8 cellular contexts compared by ENCODE assay signal in genomic region chr19:9796113-9796773, GRCh38. TPM values are rescaled to one million over a fixed set of nuclear protein-coding genes. Genes with fewer than 3 reads are reported as not detected.
A peak's percentile ranks its signal among the peaks of the same experiment; 100 is the strongest.
DNase-seq lines count a peak whose midpoint lies in the region; ATAC-seq, FAIRE-seq and TF ChIP-seq lines count a peak whose summit lies in the region.

No MANE protein-coding gene starts in this region.

- H3K9me3 Mint-ChIP-seq in activated T-cell treated with anti-CD3 and anti-CD28 coated beads, Interleukin-2, amount 50 U/mL, for 4 hours, result no peaks in the 10 kb centered on the region
- H3K9me3 Mint-ChIP-seq in naive thymus-derived CD8-positive, alpha-beta T cell, result peaks cover 0 to 6% (median 0%) of the 10 kb centered on the region in 9 donors
- no peaks in the 10 kb centered on the region for H3K9me3 Mint-ChIP-seq in stimulated activated memory B cell treated with anti-CD40 and anti-IgM and Interleukin-4, amounts not matched to agents 10 μg/mL and 1 μg/mL and 100 μg/mL, for 72 hours

- H3K4me1 Mint-ChIP-seq in activated T-cell treated with anti-CD3 and anti-CD28 coated beads, Interleukin-2, amount 50 U/mL, for 4 hours (ENCODE audit: low read depth), result peaks cover 24% of the 10 kb centered on the region
- H3K4me1 Mint-ChIP-seq in naive thymus-derived CD8-positive, alpha-beta T cell, result peaks cover 9 to 34% (median 29%) of the 10 kb centered on the region in 4 donors
- H3K4me1 Mint-ChIP-seq in stimulated activated memory B cell treated with anti-CD40 and anti-IgM and Interleukin-4, amounts not matched to agents 10 μg/mL and 1 μg/mL and 100 μg/mL, for 72 hours, result peaks cover 18% of the 10 kb centered on the region

- TF ChIP-seq EP300 in A549 (IDR thresholded peaks at IDR 0.05), result no peak

- H3K4me3 ChIP-seq in A549 (no peak overlapping the region), esophagus squamous epithelium (no peak overlapping the region)

- peak overlapping the region; percentile 81 to 98 (median 91) for H3K27ac Mint-ChIP-seq in naive thymus-derived CD8-positive, alpha-beta T cell
- peak overlapping the region; percentile 55 for H3K27ac Mint-ChIP-seq in stimulated activated memory B cell treated with anti-CD40 and anti-IgM and Interleukin-4, amounts not matched to agents 10 μg/mL and 1 μg/mL and 100 μg/mL, for 72 hours

- H3K4me1 ChIP-seq in A549 (0 out of 3 replicates have a peak, but pooled peaks cover under 1% of the 10 kb centered on the region), esophagus squamous epithelium (peaks cover 0 to 40% (median 3%) of the 10 kb centered on the region in 3 donors)

- TF ChIP-seq RAD21 in A549 (conservative IDR thresholded peaks at IDR 0.05 in 1 of 2, IDR thresholded peaks at IDR 0.05 in 1 of 2), result peak; percentile 77 to 86

- intact Hi-C loops in esophagus squamous epithelium (cut with DNase I), result loop anchor here (5.0 kb wide), 1 partner anchor 169 kb away; no protein-coding TSS in a partner anchor

- H3K4me3 Mint-ChIP-seq in activated T-cell treated with anti-CD3 and anti-CD28 coated beads, Interleukin-2, amount 50 U/mL, for 4 hours, result no peak overlapping the region
- H3K4me3 Mint-ChIP-seq in naive thymus-derived CD8-positive, alpha-beta T cell, result peak overlapping the region in 2 of 10 donors; percentile 28 to 65
- no peak overlapping the region for H3K4me3 Mint-ChIP-seq in stimulated activated memory B cell treated with anti-CD40 and anti-IgM and Interleukin-4, amounts not matched to agents 10 μg/mL and 1 μg/mL and 100 μg/mL, for 72 hours

- DNase-seq in A549 (ENCODE audit: low read depth in 1 of 2, low spot score in 1 of 2) (peak; percentile 35 to 89), LoVo (ENCODE audit: low spot score) (peak; percentile 81), RCC 7860 (ENCODE audit: low spot score) (peak; percentile 76), esophagus squamous epithelium (lab: John Stamatoyannopoulos, UW) (peak; percentile 16)
- DNase-seq in activated T-cell treated with anti-CD3 and anti-CD28 coated beads, Interleukin-2, amount 50 U/mL, for 4 hours, result peak; percentile 77
- DNase-seq in naive thymus-derived CD8-positive, alpha-beta T cell, result peak; percentile 61 to 94 (median 86)

- H3K36me3 ChIP-seq in esophagus squamous epithelium, result no peaks in the 10 kb centered on the region

- peak; percentile 65 for TF ChIP-seq CTCF in A549 (IDR thresholded peaks at IDR 0.05)
- TF ChIP-seq CTCF in esophagus squamous epithelium (IDR thresholded peaks at IDR 0.05), result peak; percentile 67 to 87 (median 82)

- CTCF ChIA-PET in A549 (lab: Yijun Ruan, JAX), result interaction anchor here (0.8 to 1.3 kb wide), 4 partner anchors 14 to 591 kb away, joined by 3 to 4 read pairs (median 4); partner anchors contain the start of gene ZNF266

- FAIRE-seq in A549 (lab: Jason Lieb, UNC), result no peak
- FAIRE-seq in RCC 7860 (lab: Jason Lieb, UNC), result peak; percentile 86

- no peaks in the 10 kb centered on the region for H3K9me3 ChIP-seq in A549
- H3K9me3 ChIP-seq in esophagus squamous epithelium, result no peaks in the 10 kb centered on the region

- WGBS in A549 (ENCODE audit: missing lambda C conversion rate), result 47% methylated on average over 6 of the region's 6 CpGs
- 27 to 40% methylated on average over 6 of the region's 6 CpGs for WGBS in esophagus squamous epithelium, 2 donors

- H3K4me2 ChIP-seq in A549, result no peak overlapping the region

- POLR2A ChIA-PET in A549 (lab: Yijun Ruan, JAX), result no interaction called here
- POLR2A ChIA-PET in naive thymus-derived CD8-positive, alpha-beta T cell (lab: Charles Lee), result interaction anchor here (0.7 to 1.3 kb wide), 9 partner anchors 11 to 1684 kb away, joined by 3 to 10 read pairs (median 4); partner anchors contain the start of genes FBXL12 and ZNF561

- peak; percentile 35 to 69; a peak in 4 of 6 replicates for ATAC-seq in A549
- peak; percentile 47 for ATAC-seq in GM18868 (IDR thresholded peaks at IDR 0.05; ENCODE audit: unreplicated experiment)
- peak; percentile 41 to 50 for ATAC-seq in activated T-cell treated with anti-CD3 and anti-CD28 coated beads, Interleukin-2, amount 50 U/mL, for 4 hours
- peak; percentile 40 to 54 for ATAC-seq in naive thymus-derived CD8-positive, alpha-beta T cell
- ATAC-seq in stimulated activated memory B cell treated with anti-CD40 and anti-IgM and Interleukin-4, amounts not matched to agents 10 μg/mL and 1 μg/mL and 100 μg/mL, for 72 hours, result peak; percentile 59

- H3K27me3 ChIP-seq in esophagus squamous epithelium, result no peaks in the 10 kb centered on the region

- no peaks in the 10 kb centered on the region for H3K36me3 Mint-ChIP-seq in activated T-cell treated with anti-CD3 and anti-CD28 coated beads, Interleukin-2, amount 50 U/mL, for 4 hours (ENCODE audit: insufficient read depth)
- H3K36me3 Mint-ChIP-seq in naive thymus-derived CD8-positive, alpha-beta T cell, result no peaks in the 10 kb centered on the region
- no peaks in the 10 kb centered on the region for H3K36me3 Mint-ChIP-seq in stimulated activated memory B cell treated with anti-CD40 and anti-IgM and Interleukin-4, amounts not matched to agents 10 μg/mL and 1 μg/mL and 100 μg/mL, for 72 hours

- H3K27ac ChIP-seq in A549 (no peak overlapping the region), esophagus squamous epithelium (peak overlapping the region; percentile 7 to 79 (median 56))

- TF ChIP-seq POLR2A in A549 (IDR thresholded peaks at IDR 0.05; ENCODE audit: low read length) (no peak), esophagus squamous epithelium (IDR thresholded peaks at IDR 0.05) (no peak)

- H3K27me3 Mint-ChIP-seq in activated T-cell treated with anti-CD3 and anti-CD28 coated beads, Interleukin-2, amount 50 U/mL, for 4 hours (ENCODE audit: low read depth), result no peaks in the 10 kb centered on the region
- no peaks in the 10 kb centered on the region for H3K27me3 Mint-ChIP-seq in naive thymus-derived CD8-positive, alpha-beta T cell
- H3K27me3 Mint-ChIP-seq in stimulated activated memory B cell treated with anti-CD40 and anti-IgM and Interleukin-4, amounts not matched to agents 10 μg/mL and 1 μg/mL and 100 μg/mL, for 72 hours, result no peaks in the 10 kb centered on the region

TF ChIP-seq in A549, 52 proteins besides CTCF, POLR2A, EP300 and RAD21:
- TF ChIP-seq SMC3 (IDR thresholded peaks at IDR 0.05) (peak; percentile 73), CBX8 (IDR thresholded peaks at IDR 0.05) (no peak)
TF ChIP-seq in A549: peak in this region for 1.

RNA-seq across cellular contexts. Expression of gene FBXL12, which starts 22.6 kb away (rescaled TPM):
- polyA plus RNA-seq in A549 (2011; rRNA removed), result 10.3 and 12.3 TPM in 2 replicates
- polyA plus RNA-seq in A549 (2012; cell fraction: cytosol; rRNA removed), result 16.8 and 25.2 TPM in 2 replicates
- polyA plus RNA-seq in A549 (2012; cell fraction: nucleus; rRNA removed), result 51.0 and 75.3 TPM in 2 replicates
- polyA plus RNA-seq in A549 (2017; fragmentation: RNase III; extraction: RNeasy Plus Mini Kit Qiagen cat#74134 plus additional on column Dnase treatment), result 10.5 to 11.9 TPM (median 10.5 TPM) in 3 replicates
- polyA minus RNA-seq in A549 (2011; rRNA and poly(A)+ RNA removed), result 7.4 TPM in 2 replicates
- total RNA-seq in activated T-cell treated with anti-CD3 and anti-CD28 coated beads, Interleukin-2, amount 50 U/mL, for 4 hours, result 10 to 100 TPM; 20.8 to 22.7 (median 22.3) TPM
- 10 to 100 TPM in 3 of 4 donors, 1 to 10 TPM in 1; 6.9 to 20.0 (median 13.7) TPM for total RNA-seq in esophagus squamous epithelium
- total RNA-seq in naive thymus-derived CD8-positive, alpha-beta T cell, result 10 to 100 TPM; 38.0 to 42.1 TPM
- polyA plus RNA-seq in naive thymus-derived CD8-positive, alpha-beta T cell, result 10 to 100 TPM in 1 of 3 donors, 1 to 10 TPM in 2; 8.3 to 15.6 (median 8.5) TPM

RNA-seq across cellular contexts. Expression of gene ZNF846, which starts 27.7 kb away (rescaled TPM):
- polyA plus RNA-seq in A549 (2011; rRNA removed) (3.3 and 4.5 TPM in 2 replicates), A549 (2017; fragmentation: RNase III; extraction: RNeasy Plus Mini Kit Qiagen cat#74134 plus additional on column Dnase treatment) (1.8 to 3.0 TPM (median 2.1 TPM) in 3 replicates)
- polyA plus RNA-seq in A549 (2012; cell fraction: cytosol; rRNA removed), result 0.62 and 0.75 TPM in 2 replicates
- 0.44 and 0.83 TPM in 2 replicates for polyA plus RNA-seq in A549 (2012; cell fraction: nucleus; rRNA removed)
- polyA minus RNA-seq in A549 (2011; rRNA and poly(A)+ RNA removed), result 1.3 and 2.6 TPM in 2 replicates
- total RNA-seq in activated T-cell treated with anti-CD3 and anti-CD28 coated beads, Interleukin-2, amount 50 U/mL, for 4 hours, result 1 to 10 TPM; 2.6 to 3.1 (median 2.7) TPM
- total RNA-seq in esophagus squamous epithelium, result 10 to 100 TPM; 10.8 to 18.5 (median 13.5) TPM
- total RNA-seq in naive thymus-derived CD8-positive, alpha-beta T cell, result 10 to 100 TPM; 29.5 to 34.0 TPM
- polyA plus RNA-seq in naive thymus-derived CD8-positive, alpha-beta T cell, result 10 to 100 TPM in 1 of 3 donors, 1 to 10 TPM in 2; 6.0 to 10.6 (median 9.5) TPM

RNA-seq across cellular contexts. Expression of gene UBL5, which starts 31.5 kb away (rescaled TPM):
- polyA plus RNA-seq in A549 (2011; rRNA removed) (461 and 519 TPM in 2 replicates), A549 (2017; fragmentation: RNase III; extraction: RNeasy Plus Mini Kit Qiagen cat#74134 plus additional on column Dnase treatment) (451 to 474 TPM (median 460 TPM) in 3 replicates)
- 707 and 1,156 TPM in 2 replicates for polyA plus RNA-seq in A549 (2012; cell fraction: cytosol; rRNA removed)
- 278 and 615 TPM in 2 replicates for polyA plus RNA-seq in A549 (2012; cell fraction: nucleus; rRNA removed)
- 61.9 and 69.7 TPM in 2 replicates for polyA minus RNA-seq in A549 (2011; rRNA and poly(A)+ RNA removed)
- total RNA-seq in activated T-cell treated with anti-CD3 and anti-CD28 coated beads, Interleukin-2, amount 50 U/mL, for 4 hours, result 100 to 1,000 TPM; 323 to 345 (median 343) TPM
- 100 to 1,000 TPM; 394 to 688 (median 499) TPM for total RNA-seq in esophagus squamous epithelium
- total RNA-seq in naive thymus-derived CD8-positive, alpha-beta T cell, result 100 to 1,000 TPM; 222 to 232 TPM
- 100 to 1,000 TPM; 694 to 819 (median 701) TPM for polyA plus RNA-seq in naive thymus-derived CD8-positive, alpha-beta T cell

RNA-seq across cellular contexts. Expression of gene PIN1, which starts 38.9 kb away (rescaled TPM):
- 20.5 and 30.0 TPM in 2 replicates for polyA plus RNA-seq in A549 (2011; rRNA removed)
- polyA plus RNA-seq in A549 (2012; cell fraction: cytosol; rRNA removed), result 109 and 135 TPM in 2 replicates
- polyA plus RNA-seq in A549 (2012; cell fraction: nucleus; rRNA removed), result 99.3 and 107 TPM in 2 replicates
- 56.6 to 61.0 TPM (median 58.5 TPM) in 3 replicates for polyA plus RNA-seq in A549 (2017; fragmentation: RNase III; extraction: RNeasy Plus Mini Kit Qiagen cat#74134 plus additional on column Dnase treatment)
- 10.6 and 11.9 TPM in 2 replicates for polyA minus RNA-seq in A549 (2011; rRNA and poly(A)+ RNA removed)
- 10 to 100 TPM; 95.8 to 99.4 (median 97.9) TPM for total RNA-seq in activated T-cell treated with anti-CD3 and anti-CD28 coated beads, Interleukin-2, amount 50 U/mL, for 4 hours
- 10 to 100 TPM; 61.1 to 77.1 (median 67.6) TPM for total RNA-seq in esophagus squamous epithelium
- total RNA-seq in naive thymus-derived CD8-positive, alpha-beta T cell, result 10 to 100 TPM; 63.3 to 65.6 TPM
- 100 to 1,000 TPM in 1 of 3 donors, 10 to 100 TPM in 2; 85.3 to 126 (median 95.8) TPM for polyA plus RNA-seq in naive thymus-derived CD8-positive, alpha-beta T cell

Comparison
In these comparisons a context has a peak if more than half of its experiments do, and no peak if none do; other contexts are left out.
1. DNase-seq: peak in every context shown above with its lines; median percentile 86 in naive thymus-derived CD8-positive, alpha-beta T cell; 81 in LoVo; 77 in activated T-cell treated with anti-CD3 and anti-CD28 coated beads, Interleukin-2, amount 50 U/mL, for 4 hours; 76 in RCC 7860; 62 in A549; 16 in esophagus squamous epithelium.
2. H3K27ac ChIP-seq: peak in esophagus squamous epithelium (4 of 4); none in A549 (0 of 2).
3. Peak in every context shown above with its lines, with median percentiles within 50 percentile points of each other: ATAC-seq.